Comparison of ENCODE assay signal across 12 cellular contexts in the genomic region with DNA sequence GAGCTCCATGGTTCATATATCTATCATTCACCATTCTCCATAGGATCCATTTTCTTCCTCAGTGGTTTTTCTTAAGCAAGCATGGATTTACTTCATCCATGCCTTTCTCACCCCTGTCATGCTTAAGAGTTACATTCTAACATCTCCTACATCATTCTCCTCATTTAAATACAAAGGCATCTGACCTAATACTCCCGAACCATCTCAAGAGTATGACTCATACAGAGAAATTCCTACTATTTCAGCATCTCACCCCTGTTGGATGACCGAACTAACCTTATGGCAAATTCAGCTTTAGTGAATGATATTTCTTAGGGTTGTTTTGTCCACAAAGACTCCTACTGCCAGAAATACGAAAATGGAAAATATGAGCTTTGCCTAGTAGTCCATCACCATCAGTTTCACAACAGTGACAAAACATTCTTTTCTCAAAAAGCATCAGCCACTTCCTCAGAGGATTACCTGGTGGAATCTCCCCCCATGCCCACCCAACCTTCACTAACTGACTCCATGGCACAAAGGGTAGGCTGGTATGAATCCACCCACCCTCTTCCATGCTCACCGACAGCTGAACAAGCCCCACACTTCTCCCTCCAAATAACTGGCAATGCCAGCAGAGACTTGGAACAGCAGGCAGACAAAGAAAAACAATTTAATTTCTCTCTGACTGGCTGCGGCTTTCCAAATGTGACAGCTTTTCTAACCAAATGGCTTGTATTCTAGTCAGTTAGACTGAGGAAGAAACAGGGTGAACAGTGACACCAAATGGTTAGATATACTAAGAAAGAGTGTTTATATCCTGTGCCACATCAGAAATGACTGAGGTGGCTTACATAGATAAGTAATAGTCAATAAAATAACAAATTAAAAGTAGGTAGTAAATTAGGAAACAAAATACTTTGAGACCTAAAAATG.
DNase-seq lines count a peak whose midpoint lies in the region; ATAC-seq and TF ChIP-seq lines count a peak whose summit lies in the region.
"Had no signal": no experiment of that assay in that cellular context is flagged by ENCODE, and none has a peak within 500 bp of the region (broad histone marks: within the 10 kb centered on the region; RNA-seq: fewer than 3 reads in every experiment).

No MANE protein-coding gene starts in this region.

- H3K27me3 ChIP-seq in left ventricle myocardium inferior (ENCODE audit: low read depth) (no peaks in the 10 kb centered on the region), ascending aorta (no peaks in the 10 kb centered on the region), kidney epithelial cell (ENCODE audit: control insufficient read depth, insufficient read depth, low read length) (no peaks in the 10 kb centered on the region)

- intact Hi-C loops in left cardiac atrium (cut with DNase I) = no loop called here
- intact Hi-C loops in left ventricle myocardium inferior (cut with micrococcal nuclease) = no loop called here
- intact Hi-C loops in ascending aorta (cut with DNase I) = loop anchor here (1.0 to 10.0 kb wide), 4 partner anchors 49 to 203 kb away; partner anchors contain the start of gene ADAMTS3

- no peak overlapping the region for H3K4me3 ChIP-seq in left ventricle myocardium inferior
- peak overlapping the region in 1 of 2 donors; percentile 52 for H3K4me3 ChIP-seq in ascending aorta
- H3K4me3 ChIP-seq in kidney epithelial cell (ENCODE audit: low read depth, low read length) = no peak overlapping the region

- ATAC-seq in left cardiac atrium (peak; percentile 34 to 85), HG03442 (IDR thresholded peaks at IDR 0.05; ENCODE audit: unreplicated experiment) (no peak)
- ATAC-seq: left lobe of liver had no signal

- no peak for DNase-seq in left cardiac atrium
- no peak for DNase-seq in left ventricle myocardium inferior
- no peak for DNase-seq in ascending aorta (ENCODE audit: low spot score in 2 of 2)
- peak; percentile 93 for DNase-seq in kidney epithelial cell (ENCODE audit: low read depth)
- no peak for DNase-seq in NCI-H510A (lab: John Stamatoyannopoulos, UW)
- DNase-seq in NCI-H2171 (lab: John Stamatoyannopoulos, UW) = no peak
- no peak for DNase-seq in DMS53 (lab: John Stamatoyannopoulos, UW)
- DNase-seq: activated gamma-delta T cell treated with Interleukin-2 at 50 U/mL for 16 hours, AML-193, endodermal cell had no signal

- H3K27ac ChIP-seq in left ventricle myocardium inferior (replicated peaks) = no peak overlapping the region
- peak overlapping the region; percentile 62 to 84 for H3K27ac ChIP-seq in ascending aorta

- TF ChIP-seq CTCF in left ventricle myocardium inferior (IDR thresholded peaks at IDR 0.05; ENCODE audit: borderline replicate concordance) (no peak), ascending aorta (IDR thresholded peaks at IDR 0.05) (peak in 1 of 3 experiments; percentile 12), kidney epithelial cell (IDR thresholded peaks at IDR 0.05; ENCODE audit: insufficient read depth, low read length, poor library complexity, severe bottlenecking) (no peak)

- H3K36me3 ChIP-seq in left ventricle myocardium inferior (no peaks in the 10 kb centered on the region), ascending aorta (no peaks in the 10 kb centered on the region), kidney epithelial cell (ENCODE audit: control insufficient read depth, insufficient read depth, low read length) (no peaks in the 10 kb centered on the region)

- H3K4me1 ChIP-seq in left ventricle myocardium inferior (no peaks in the 10 kb centered on the region), ascending aorta (no peaks in the 10 kb centered on the region)

- H3K9me3 ChIP-seq in left ventricle myocardium inferior (replicated peaks) (no peaks in the 10 kb centered on the region), ascending aorta (no peaks in the 10 kb centered on the region)
